8 cellular contexts compared by ENCODE assay signal in the genomic region with DNA sequence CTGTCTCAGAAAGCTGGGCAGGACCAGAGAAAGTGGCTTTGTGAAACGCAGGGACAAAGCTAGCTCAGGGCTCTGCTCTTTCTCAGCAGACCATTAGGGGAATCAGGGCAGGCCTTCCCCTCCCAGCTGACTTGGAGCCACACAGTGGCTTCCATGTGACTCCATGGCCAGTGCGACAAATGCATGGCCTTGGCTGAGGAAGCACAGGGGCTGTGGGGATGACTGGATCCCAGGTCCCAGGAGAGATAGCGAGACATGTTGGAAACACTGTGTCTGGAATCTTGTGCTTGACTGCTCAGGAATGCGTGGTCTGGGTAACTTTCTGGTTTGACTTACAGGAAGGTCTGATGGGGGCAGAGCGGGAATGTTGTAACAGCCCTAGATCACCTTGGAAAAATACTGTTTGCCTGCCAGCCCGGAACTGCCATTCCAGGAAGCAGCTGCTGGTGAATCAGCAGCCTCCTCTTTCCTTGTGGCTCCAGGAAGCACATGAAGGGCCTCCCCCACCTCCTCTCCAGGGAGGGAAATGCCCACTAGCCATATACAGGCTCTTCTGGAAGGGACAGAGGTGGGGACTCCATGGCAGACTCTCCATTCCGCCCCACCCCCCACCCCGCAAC.
DNase-seq lines count a peak whose midpoint lies in the region; ATAC-seq and TF ChIP-seq lines count a peak whose summit lies in the region.

No MANE protein-coding gene starts in this region.

- peaks cover 6% of the 10 kb centered on the region for H3K9me3 Mint-ChIP-seq in activated T-cell treated with anti-CD3 and anti-CD28 coated beads, Interleukin-2, amount 50 U/mL, for 24 hours
- peaks cover 6% of the 10 kb centered on the region for H3K9me3 Mint-ChIP-seq in activated T-helper 1 cell treated with anti-CD3 and anti-CD28 coated beads, Interleukin-12 subunit alpha, Interleukin-12 subunit beta, Interleukin-2, Interleukin-4 antibody, amounts not matched to agents 30 ng/mL and 10 ng/mL and 1 ng/mL, durations not matched to agents 14 hours and 24 hours and 36 hours

- DNase-seq in activated T-cell treated with anti-CD3 and anti-CD28 coated beads, Interleukin-2, amount 50 U/mL, for 24 hours, result no peak
- DNase-seq in activated T-cell treated with anti-CD3 and anti-CD28 coated beads, Interleukin-2, amount 50 U/mL, for 1 hour, result no peak
- DNase-seq in activated T-helper 1 cell treated with anti-CD3 and anti-CD28 coated beads, Interleukin-12 subunit alpha, Interleukin-12 subunit beta, Interleukin-2, Interleukin-4 antibody, amounts not matched to agents 30 ng/mL and 10 ng/mL and 1 ng/mL, durations not matched to agents 14 hours and 24 hours and 36 hours (ENCODE audit: low spot score), result no peak
- peak; percentile 55 for DNase-seq in left ventricle myocardium superior
- DNase-seq in smooth muscle cell (lab: John Stamatoyannopoulos, UW; ENCODE audit: unreplicated experiment), result peak; percentile 37
- DNase-seq in activated naive CD4-positive, alpha-beta T cell treated with Interleukin-2 at 50 U/mL for 16 hours, result no peak

- H3K9ac ChIP-seq in smooth muscle cell (ENCODE audit: low read depth), result peak overlapping the region; percentile 87

- peaks cover 77% of the 10 kb centered on the region for H3K4me1 Mint-ChIP-seq in activated T-cell treated with anti-CD3 and anti-CD28 coated beads, Interleukin-2, amount 50 U/mL, for 24 hours (ENCODE audit: low read depth)
- peaks cover 70% of the 10 kb centered on the region for H3K4me1 Mint-ChIP-seq in activated T-helper 1 cell treated with anti-CD3 and anti-CD28 coated beads, Interleukin-12 subunit alpha, Interleukin-12 subunit beta, Interleukin-2, Interleukin-4 antibody, amounts not matched to agents 30 ng/mL and 10 ng/mL and 1 ng/mL, durations not matched to agents 14 hours and 24 hours and 36 hours (ENCODE audit: low read depth)

- 22% methylated on average over 8 of the region's 8 CpGs for WGBS in smooth muscle cell (ENCODE audit: low lambda C conversion rate)

- intact Hi-C loops in activated T-helper 1 cell treated with anti-CD3 and anti-CD28 coated beads, Interleukin-12 subunit alpha, Interleukin-12 subunit beta, Interleukin-2, Interleukin-4 antibody, amounts not matched to agents 30 ng/mL and 10 ng/mL and 1 ng/mL, durations not matched to agents 14 hours and 24 hours and 36 hours (cut with micrococcal nuclease), result loop anchor here (1.0 to 10.0 kb wide), 6 partner anchors 36 to 101 kb away; no protein-coding TSS in a partner anchor
- intact Hi-C loops in left ventricle myocardium superior (cut with micrococcal nuclease), result no loop called here

- peaks cover 36% of the 10 kb centered on the region for H3K4me1 ChIP-seq in smooth muscle cell (ENCODE audit: low read depth)

- ATAC-seq in left ventricle myocardium superior, result peak; percentile 73
- no peak for ATAC-seq in GM18907 (IDR thresholded peaks at IDR 0.05; ENCODE audit: unreplicated experiment)
- no peak for ATAC-seq in GM18870 (IDR thresholded peaks at IDR 0.05; ENCODE audit: unreplicated experiment)

- H3K36me3 ChIP-seq in smooth muscle cell (ENCODE audit: low read depth), result no peaks in the 10 kb centered on the region

- peak overlapping the region; percentile 87 for H3K27ac Mint-ChIP-seq in activated T-cell treated with anti-CD3 and anti-CD28 coated beads, Interleukin-2, amount 50 U/mL, for 24 hours
- peak overlapping the region; percentile 27 for H3K27ac Mint-ChIP-seq in activated T-helper 1 cell treated with anti-CD3 and anti-CD28 coated beads, Interleukin-12 subunit alpha, Interleukin-12 subunit beta, Interleukin-2, Interleukin-4 antibody, amounts not matched to agents 30 ng/mL and 10 ng/mL and 1 ng/mL, durations not matched to agents 14 hours and 24 hours and 36 hours

- H3K36me3 Mint-ChIP-seq in activated T-cell treated with anti-CD3 and anti-CD28 coated beads, Interleukin-2, amount 50 U/mL, for 24 hours (ENCODE audit: low read depth), result peaks cover 12% of the 10 kb centered on the region
- peaks cover 6% of the 10 kb centered on the region for H3K36me3 Mint-ChIP-seq in activated T-helper 1 cell treated with anti-CD3 and anti-CD28 coated beads, Interleukin-12 subunit alpha, Interleukin-12 subunit beta, Interleukin-2, Interleukin-4 antibody, amounts not matched to agents 30 ng/mL and 10 ng/mL and 1 ng/mL, durations not matched to agents 14 hours and 24 hours and 36 hours (ENCODE audit: low read depth)

- H3F3A ChIP-seq in smooth muscle cell (ENCODE audit: low read depth), result peaks cover 58% of the 10 kb centered on the region

- no peak overlapping the region for H3K4me3 ChIP-seq in smooth muscle cell

- H3K79me2 ChIP-seq in smooth muscle cell (ENCODE audit: low read depth), result no peaks in the 10 kb centered on the region

- peak overlapping the region; percentile 61 for H3K4me2 ChIP-seq in smooth muscle cell

- no peak for TF ChIP-seq CTCF in smooth muscle cell (IDR thresholded peaks at IDR 0.05; ENCODE audit: borderline replicate concordance, insufficient read depth, poor library complexity, severe bottlenecking)

- H3K27ac ChIP-seq in smooth muscle cell (ENCODE audit: low read depth), result peak overlapping the region; percentile 99

- no peaks in the 10 kb centered on the region for H3K27me3 ChIP-seq in smooth muscle cell (ENCODE audit: low read depth)

- H3K9me3 ChIP-seq in smooth muscle cell (replicated peaks; ENCODE audit: low read depth), result no peaks in the 10 kb centered on the region

- no peak overlapping the region for H3K4me3 Mint-ChIP-seq in activated T-cell treated with anti-CD3 and anti-CD28 coated beads, Interleukin-2, amount 50 U/mL, for 24 hours
- H3K4me3 Mint-ChIP-seq in activated T-helper 1 cell treated with anti-CD3 and anti-CD28 coated beads, Interleukin-12 subunit alpha, Interleukin-12 subunit beta, Interleukin-2, Interleukin-4 antibody, amounts not matched to agents 30 ng/mL and 10 ng/mL and 1 ng/mL, durations not matched to agents 14 hours and 24 hours and 36 hours, result peak overlapping the region; percentile 37

- H3K27me3 Mint-ChIP-seq in activated T-cell treated with anti-CD3 and anti-CD28 coated beads, Interleukin-2, amount 50 U/mL, for 24 hours, result no peaks in the 10 kb centered on the region
- no peaks in the 10 kb centered on the region for H3K27me3 Mint-ChIP-seq in activated T-helper 1 cell treated with anti-CD3 and anti-CD28 coated beads, Interleukin-12 subunit alpha, Interleukin-12 subunit beta, Interleukin-2, Interleukin-4 antibody, amounts not matched to agents 30 ng/mL and 10 ng/mL and 1 ng/mL, durations not matched to agents 14 hours and 24 hours and 36 hours (ENCODE audit: insufficient read depth)

- no peaks in the 10 kb centered on the region for H4K20me1 ChIP-seq in smooth muscle cell (ENCODE audit: low read depth)

- no peak overlapping the region for H2AFZ ChIP-seq in smooth muscle cell (ENCODE audit: low read depth)

Comparison
In these comparisons a context has a peak if more than half of its experiments do, and no peak if none do; other contexts are left out.
1. DNase-seq: peak in left ventricle myocardium superior (single experiment) and smooth muscle cell (single experiment); none in activated T-cell treated with anti-CD3 and anti-CD28 coated beads, Interleukin-2, amount 50 U/mL, for 24 hours (single experiment), activated T-cell treated with anti-CD3 and anti-CD28 coated beads, Interleukin-2, amount 50 U/mL, for 1 hour (single experiment), activated T-helper 1 cell treated with anti-CD3 and anti-CD28 coated beads, Interleukin-12 subunit alpha, Interleukin-12 subunit beta, Interleukin-2, Interleukin-4 antibody, amounts not matched to agents 30 ng/mL and 10 ng/mL and 1 ng/mL, durations not matched to agents 14 hours and 24 hours and 36 hours (single experiment) and activated naive CD4-positive, alpha-beta T cell treated with Interleukin-2 at 50 U/mL for 16 hours (single experiment).